ENCODE assay signal across 1 cellular context in genomic region chr19:17202249-17202648, GRCh38.
TF ChIP-seq lines count a peak whose summit lies in the region.

No MANE protein-coding gene starts in this region.

TF ChIP-seq in GM12878, 131 proteins besides CTCF, POLR2A, EP300 and RAD21:
- TF ChIP-seq NRF1 (conservative IDR thresholded peaks at IDR 0.05; ENCODE audit: low read depth, low read length), result no peak
- peak; percentile 86 for TF ChIP-seq HDGF (IDR thresholded peaks at IDR 0.05)
- TF ChIP-seq LARP7 (IDR thresholded peaks at IDR 0.05), result 0 out of 2 replicates have a peak, but pooled peaks have one; percentile 43
